Comparison of ENCODE assay signal across 8 cellular contexts in genomic region chr9:113011911-113012381, GRCh38. TPM values are rescaled to one million over a fixed set of nuclear protein-coding genes. Genes with fewer than 3 reads are reported as not detected.
A peak's percentile ranks its signal among the peaks of the same experiment; 100 is the strongest.
DNase-seq lines count a peak whose midpoint lies in the region; ATAC-seq and TF ChIP-seq lines count a peak whose summit lies in the region.

Gene ZNF883, minus strand, starts transcription at chr9:113012192.

- peak; percentile 2 for DNase-seq in AG09319 (ENCODE audit: extremely low read depth, low read depth)
- DNase-seq in activated CD4-positive, alpha-beta T cell treated with anti-CD3 and anti-CD28 coated beads, Interleukin-2, amount 50 U/mL, for 1 hour = peak; percentile 26
- peak; percentile 93 for DNase-seq in endodermal cell
- DNase-seq in mesothelial cell of epicardium (ENCODE audit: low spot score in 2 of 2, unreplicated experiment in 2 of 2) = peak in 1 of 2 experiments; percentile 57
- peak; percentile 49 for DNase-seq in stimulated activated CD8-positive, alpha-beta memory T cell treated with anti-CD3 and anti-CD28 coated beads, Interleukin-4, amount 100 ng/mL, for 48 hours
- no peak for DNase-seq in OCI-LY7 (ENCODE audit: low spot score)

- H3K9ac ChIP-seq in endodermal cell (ENCODE audit: extremely low read depth, low read length, poor library complexity, severe bottlenecking) = no peak within 1 kb of the TSS

- no peak for TF ChIP-seq EP300 in Ishikawa (IDR thresholded peaks at IDR 0.05; ENCODE audit: borderline replicate concordance)

- TF ChIP-seq RAD21 in Ishikawa (IDR thresholded peaks at IDR 0.05; ENCODE audit: low read depth) = no peak

- H3K27ac ChIP-seq in endodermal cell (ENCODE audit: low read depth, low read length) (no peak within 1 kb of the TSS), OCI-LY7 (ENCODE audit: low read depth, low read length, poor library complexity, severe bottlenecking) (no peak within 1 kb of the TSS)

- no peak within 1 kb of the TSS for H2AFZ ChIP-seq in OCI-LY7 (ENCODE audit: low read length)

- H3K36me3 Mint-ChIP-seq in endodermal cell (ENCODE audit: low read depth) (peaks cover 19% of the 10 kb centered on the region), mesothelial cell of epicardium (peaks cover 27% of the 10 kb centered on the region)

- H3K27ac Mint-ChIP-seq in endodermal cell = peak within 1 kb of the TSS; percentile 90
- peak within 1 kb of the TSS; percentile 16 for H3K27ac Mint-ChIP-seq in mesothelial cell of epicardium

- WGBS in endodermal cell (ENCODE audit: insufficient coverage in 1 of 2, insufficient read length in 1 of 2), 2 experiments = 7 to 9% methylated on average over 13 to 30 of the region's 30 CpGs

- no peaks in the 10 kb centered on the region for H3K4me1 ChIP-seq in endodermal cell (ENCODE audit: control insufficient read depth, insufficient read depth, low read length)
- H3K4me1 ChIP-seq in OCI-LY7 (ENCODE audit: insufficient read depth, low read length, poor library complexity, severe bottlenecking) = no peaks in the 10 kb centered on the region

- H3K36me3 ChIP-seq in endodermal cell (ENCODE audit: control insufficient read depth, insufficient read depth, low read length) (no peaks in the 10 kb centered on the region), OCI-LY7 (ENCODE audit: insufficient read depth, low read length) (no peaks in the 10 kb centered on the region)

- H3K4me3 Mint-ChIP-seq in endodermal cell (peak within 1 kb of the TSS; percentile 77), mesothelial cell of epicardium (peak within 1 kb of the TSS; percentile 85)

- BruUV-seq in OCI-LY7 (replicated peaks; lab: Mats Ljungman, UMichigan) = no TSS peak

- H3K4me3 ChIP-seq in endodermal cell (ENCODE audit: low read length) (peak within 1 kb of the TSS; percentile 72), OCI-LY7 (ENCODE audit: low read depth, low read length, poor library complexity, severe bottlenecking) (no peak within 1 kb of the TSS)

- POLR2A ChIA-PET in OCI-LY7 (lab: Charles Lee) = no interaction called here

- H3K9me3 Mint-ChIP-seq in endodermal cell = peaks cover 18% of the 10 kb centered on the region
- H3K9me3 Mint-ChIP-seq in mesothelial cell of epicardium = peaks cover 58% of the 10 kb centered on the region

- H3K79me2 ChIP-seq in OCI-LY7 (ENCODE audit: insufficient read depth, low read depth, low read length) = no peaks in the 10 kb centered on the region

- no peak for ATAC-seq in GM19351 (IDR thresholded peaks at IDR 0.05; ENCODE audit: unreplicated experiment)

- H3K9me3 ChIP-seq in endodermal cell (ENCODE audit: control insufficient read depth, low read length) (peaks cover 25% of the 10 kb centered on the region), OCI-LY7 (ENCODE audit: low read length) (no peaks in the 10 kb centered on the region)

- peaks cover 2% of the 10 kb centered on the region for H3K4me1 Mint-ChIP-seq in endodermal cell
- peaks cover 11% of the 10 kb centered on the region for H3K4me1 Mint-ChIP-seq in mesothelial cell of epicardium

- intact Hi-C loops in OCI-LY7 (cut with micrococcal nuclease; ENCODE audit: unreplicated experiment) = no loop called here

- no peaks in the 10 kb centered on the region for H3K9me2 ChIP-seq in OCI-LY7 (ENCODE audit: insufficient read depth, low read length)

- H3K27me3 ChIP-seq in endodermal cell (ENCODE audit: control insufficient read depth, insufficient read depth, low read length, poor library complexity, severe bottlenecking) = peaks cover 7% of the 10 kb centered on the region

- H3K4me2 ChIP-seq in OCI-LY7 (ENCODE audit: low read length) = no peak within 1 kb of the TSS

- TF ChIP-seq CTCF in AG09319 (IDR thresholded peaks at IDR 0.05; ENCODE audit: low read depth, low read length) (no peak), endodermal cell (conservative IDR thresholded peaks at IDR 0.05) (peak; percentile 33), mesothelial cell of epicardium (IDR thresholded peaks at IDR 0.05; ENCODE audit: unreplicated experiment) (no peak), OCI-LY7 (conservative IDR thresholded peaks at IDR 0.05; ENCODE audit: low read length) (no peak)

- H3K27me3 Mint-ChIP-seq in endodermal cell (ENCODE audit: insufficient read depth) (peaks cover 8% of the 10 kb centered on the region), mesothelial cell of epicardium (ENCODE audit: low read depth) (no peaks in the 10 kb centered on the region)

- CTCF ChIA-PET in OCI-LY7 (lab: Charles Lee; ENCODE audit: unreplicated experiment) = interaction anchor here (0.8 kb wide), 1 partner anchor 19 kb away, joined by 3 read pairs; no protein-coding TSS in a partner anchor

- no peaks in the 10 kb centered on the region for H4K20me1 ChIP-seq in OCI-LY7 (ENCODE audit: insufficient read depth, low read length)

TF ChIP-seq in Ishikawa, 13 proteins besides CTCF, POLR2A, EP300 and RAD21:
- TF ChIP-seq ZBTB7A (IDR thresholded peaks at IDR 0.05; ENCODE audit: low read depth) = no peak
- no peak for TF ChIP-seq USF1 (IDR thresholded peaks at IDR 0.05)
- 0 out of 2 replicates have a peak, but pooled peaks have one; percentile 35 for TF ChIP-seq YY1 (IDR thresholded peaks at IDR 0.05; ENCODE audit: low read depth)
TF ChIP-seq in Ishikawa: peak in this region for 1.

RNA-seq across cellular contexts. Expression of gene ZNF883, which starts in this region (rescaled TPM):
- total RNA-seq in endodermal cell (10 to 100 TPM; 13.0 to 16.7 TPM), mesothelial cell of epicardium (8.6 to 11.5 TPM (median 11.2 TPM) in 3 replicates), OCI-LY7 (2022) (0.33 TPM in 1 of 2 replicates, not detected in the other)
- 5.7 TPM for polyA plus RNA-seq in endodermal cell (2013, experiment 1 of 2)
- 6.0 TPM for polyA plus RNA-seq in endodermal cell (2013, experiment 2 of 2)
- total RNA-seq in OCI-LY7 (2014; rRNA removed; shearing (Covaris generic)) = 0.59 TPM in 1 of 2 replicates, not detected in the other
